ENCODE assay signal across 1 cellular context in the genomic region with DNA sequence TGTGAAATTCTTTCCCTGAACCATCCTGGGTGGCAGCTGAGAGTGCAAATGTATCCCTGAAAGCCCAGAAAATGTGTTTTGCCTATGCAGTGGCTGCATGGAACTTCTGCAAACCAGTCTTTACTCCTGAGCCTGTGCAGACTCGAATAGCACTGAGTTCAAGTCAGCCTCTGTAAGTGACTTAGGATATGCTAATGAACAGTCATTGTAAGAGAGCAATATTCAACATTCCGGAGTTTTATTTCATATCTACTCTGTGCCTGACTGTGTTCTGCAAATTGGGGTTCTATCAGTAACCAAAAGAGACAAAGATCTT.
TF ChIP-seq lines count a peak whose summit lies in the region.

No MANE protein-coding gene starts in this region.

TF ChIP-seq in liver, 16 proteins besides CTCF, POLR2A, EP300 and RAD21 (continued from another document):
- TF ChIP-seq SP1 (IDR thresholded peaks at IDR 0.05) (no peak), EGR1 (IDR thresholded peaks at IDR 0.05; ENCODE audit: low read depth in 2 of 2) (no peak)
